In the genomic region with DNA sequence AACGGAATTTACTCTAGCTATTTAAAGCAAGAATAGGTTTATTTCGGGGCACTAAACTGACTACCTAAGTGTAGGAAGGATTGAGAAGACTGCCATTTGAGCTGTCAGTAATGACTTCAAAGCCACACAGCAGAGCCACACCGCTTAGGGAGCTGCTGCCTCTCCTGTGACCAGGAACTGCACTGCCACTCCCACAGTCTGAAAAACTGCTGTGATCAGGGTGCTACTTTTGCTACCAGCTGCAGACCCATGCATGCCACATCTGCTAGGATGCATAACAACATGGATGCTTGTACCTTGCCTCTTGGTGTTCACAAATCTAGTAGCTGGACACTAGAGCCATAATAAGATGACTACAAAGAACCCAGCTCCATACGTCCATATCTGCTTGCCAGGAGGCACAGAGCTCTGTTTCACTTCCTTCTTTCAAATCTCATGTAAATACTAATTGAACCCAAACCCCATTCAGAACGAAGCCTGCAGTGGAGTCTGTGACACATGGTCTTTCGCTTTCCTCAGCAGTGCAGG, we compare ENCODE assay signal across 12 cellular contexts. TPM values are rescaled to one million over a fixed set of nuclear protein-coding genes. Genes with fewer than 3 reads are reported as not detected.
DNase-seq lines count a peak whose midpoint lies in the region; ATAC-seq lines count a peak whose summit lies in the region.
"Had no signal": no experiment of that assay in that cellular context is flagged by ENCODE, and none has a peak within 500 bp of the region (broad histone marks: within the 10 kb centered on the region; RNA-seq: fewer than 3 reads in every experiment).

No MANE protein-coding gene starts in this region.

- H3K27me3 ChIP-seq in iPS-15b (ENCODE audit: control insufficient read depth, insufficient read depth, low read length), result peaks cover 3% of the 10 kb centered on the region

- ATAC-seq in GM18508 (IDR thresholded peaks at IDR 0.05; ENCODE audit: insufficient read depth, unreplicated experiment) (peak; percentile 92), GM21619 (IDR thresholded peaks at IDR 0.05; ENCODE audit: unreplicated experiment) (peak; percentile 86), HG03460 (IDR thresholded peaks at IDR 0.05; ENCODE audit: unreplicated experiment) (peak; percentile 85), left cardiac atrium (no peak)

- H3K4me3 ChIP-seq in iPS-15b (ENCODE audit: low read depth, low read length), result peak overlapping the region; percentile 3

- H3K4me1 ChIP-seq in iPS-15b (ENCODE audit: control insufficient read depth, insufficient read depth, low read length), result peaks cover 14% of the 10 kb centered on the region

- intact Hi-C loops in left cardiac atrium (cut with DNase I), result loop anchor here (10.0 kb wide), 2 partner anchors 75 to 255 kb away; no protein-coding TSS in a partner anchor

- H3K36me3 ChIP-seq in iPS-15b (ENCODE audit: control insufficient read depth, insufficient read depth, low read length), result no peaks in the 10 kb centered on the region
- H3K36me3 ChIP-seq: neutrophil had no signal

- no peak overlapping the region for H3K9ac ChIP-seq in iPS-15b (ENCODE audit: low read depth, low read length)

- DNase-seq in ureter (ENCODE audit: low spot score) (no peak), left cardiac atrium (no peak)
- DNase-seq in stimulated activated CD4-positive, alpha-beta T cell treated with anti-CD3 and anti-CD28 coated beads, Interleukin-2, amount 100 ng/mL, for 48 hours, result no peak
- no peak for DNase-seq in activated CD4-positive, alpha-beta T cell treated with anti-CD3 and anti-CD28 coated beads, Interleukin-2, amount 50 U/mL, for 4 hours
- DNase-seq: activated T-cell treated with anti-CD3 and anti-CD28 coated beads, Interleukin-2, amount 50 U/mL, for 48 hours had no signal

- no peaks in the 10 kb centered on the region for H3K9me3 ChIP-seq in iPS-15b (ENCODE audit: control insufficient read depth, insufficient read depth, low read length)
- H3K9me3 ChIP-seq: neutrophil had no signal

RNA-seq across cellular contexts. Expression of a gene that starts 2.2 kb away (rescaled TPM):
- total RNA-seq in ureter (93.1 TPM), left cardiac atrium (10 to 100 TPM; 47.5 to 51.0 TPM)

RNA-seq across cellular contexts. Expression of a gene that starts 52.7 kb away (rescaled TPM):
- 0.05 TPM for total RNA-seq in ureter
- not detected for total RNA-seq in left cardiac atrium
- total RNA-seq: G401, NCI-H460 had no signal

Comparison
In these comparisons a context has a peak if more than half of its experiments do, and no peak if none do; other contexts are left out.
1. ATAC-seq: peak in GM18508 (single experiment), GM21619 (single experiment) and HG03460 (single experiment); none in left cardiac atrium (0 of 2).